ENCODE assay signal across 8 cellular contexts in the genomic region with DNA sequence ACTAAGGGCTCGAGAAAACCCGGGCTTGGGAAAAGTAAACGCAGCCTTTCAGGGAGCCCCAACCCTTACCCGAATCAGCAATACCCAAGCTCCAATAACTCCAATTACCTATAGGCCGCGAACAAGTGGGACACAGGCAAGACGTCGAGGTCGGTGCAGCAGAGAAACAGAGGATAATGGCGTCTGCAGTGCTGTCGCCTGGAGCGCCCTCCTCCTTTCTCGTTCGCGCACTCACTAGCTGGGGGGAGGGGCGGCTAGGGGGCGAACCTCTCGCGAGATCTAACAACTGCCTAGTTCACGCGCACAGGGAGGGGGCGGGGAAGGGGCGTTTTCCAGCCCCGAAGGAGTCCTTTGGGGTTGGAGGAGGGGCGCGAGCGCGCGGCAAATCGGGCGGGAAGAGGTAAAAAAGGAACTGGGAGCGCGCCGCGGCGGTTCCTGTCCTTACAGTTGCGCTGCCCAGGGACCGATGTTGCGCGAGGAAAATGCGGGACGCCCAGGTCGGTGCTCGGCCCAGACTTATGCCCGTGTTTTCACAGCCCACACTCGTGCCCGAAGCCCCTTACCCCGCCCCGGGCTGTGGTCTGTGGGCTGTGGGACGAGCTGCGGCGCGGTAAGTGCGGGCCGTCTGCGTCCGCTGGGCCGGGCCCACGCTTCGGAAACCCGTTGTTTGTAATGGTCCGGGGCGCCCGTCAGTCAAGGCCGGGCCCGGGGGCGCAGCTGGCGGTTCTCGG. TPM values are rescaled to one million over a fixed set of nuclear protein-coding genes. Genes with fewer than 3 reads are reported as not detected.
A peak's percentile ranks its signal among the peaks of the same experiment; 100 is the strongest.
DNase-seq lines count a peak whose midpoint lies in the region; ATAC-seq lines count a peak whose summit lies in the region.

A gene (plus strand): TSS at position 411 of the 731 bp plus-strand sequence. CDS start 20,182 bp downstream, outside the sequence.

- H3K9me3 Mint-ChIP-seq in effector memory CD8-positive, alpha-beta T cell: no peaks in the 10 kb centered on the region
- no peaks in the 10 kb centered on the region for H3K9me3 Mint-ChIP-seq in memory B cell

- H3K27me3 Mint-ChIP-seq in effector memory CD8-positive, alpha-beta T cell: no peaks in the 10 kb centered on the region
- H3K27me3 Mint-ChIP-seq in memory B cell: no peaks in the 10 kb centered on the region

- DNase-seq in COLO668 (lab: John Stamatoyannopoulos, UW; ENCODE audit: unreplicated experiment) (peak; percentile 99), HS-5 (ENCODE audit: low read depth) (peak; percentile 93), memory B cell (ENCODE audit: low spot score in 2 of 2) (peak; percentile 98 to 99)
- peak; percentile 94 for DNase-seq in NK-92 treated with Interleukin-12 subunit alpha and Interleukin-12 subunit beta, amount 100 ng/mL, for 24 hours (lab: John Stamatoyannopoulos, UW)
- peak; percentile 96 to 99 (median 98) for DNase-seq in effector memory CD8-positive, alpha-beta T cell
- peak; percentile 100 for DNase-seq in stimulated activated CD8-positive, alpha-beta memory T cell treated with anti-CD3 and anti-CD28 coated beads, Interleukin-12 subunit alpha, Interleukin-12 subunit beta, amount 100 ng/mL, for 24 hours (ENCODE audit: extremely low read depth)

- POLR2A ChIA-PET in activated CD8-positive, alpha-beta memory T cell treated with anti-CD3 and anti-CD28 coated beads for 36 hours (lab: Charles Lee): interaction anchor here (0.7 to 3.4 kb wide), 8 partner anchors 10 to 316 kb away, joined by 3 to 15 read pairs (median 4); a partner anchor contains a TSS

- H3K36me3 Mint-ChIP-seq in effector memory CD8-positive, alpha-beta T cell (ENCODE audit: insufficient read depth): peaks cover 59% of the 10 kb centered on the region
- peaks cover 13% of the 10 kb centered on the region for H3K36me3 Mint-ChIP-seq in memory B cell

- peak within 1 kb of the TSS; percentile 99 for H3K27ac Mint-ChIP-seq in effector memory CD8-positive, alpha-beta T cell
- peak within 1 kb of the TSS; percentile 100 for H3K27ac Mint-ChIP-seq in memory B cell

- H3K4me1 Mint-ChIP-seq in effector memory CD8-positive, alpha-beta T cell (ENCODE audit: low read depth in 2 of 2): peaks cover 21 to 45% of the 10 kb centered on the region in 2 donors
- peaks cover 16% of the 10 kb centered on the region for H3K4me1 Mint-ChIP-seq in memory B cell

- CTCF ChIA-PET in activated CD8-positive, alpha-beta memory T cell treated with anti-CD3 and anti-CD28 coated beads for 36 hours (lab: Charles Lee): interaction anchor here (1.1 kb wide), 1 partner anchor 24 kb away, joined by 3 read pairs; a partner anchor contains a TSS

- ATAC-seq in GM19468 (IDR thresholded peaks at IDR 0.05; ENCODE audit: extremely low read depth, unreplicated experiment): peak; percentile 26
- peak; percentile 74 for ATAC-seq in effector memory CD8-positive, alpha-beta T cell (replicated peaks)
- ATAC-seq in memory B cell (ENCODE audit: low read depth): peak; percentile 75

- H3K4me3 Mint-ChIP-seq in effector memory CD8-positive, alpha-beta T cell: peak within 1 kb of the TSS; percentile 97 to 100
- H3K4me3 Mint-ChIP-seq in memory B cell: peak within 1 kb of the TSS; percentile 99

RNA-seq across cellular contexts. Expression of the gene that starts here (rescaled TPM):
- total RNA-seq in activated CD8-positive, alpha-beta memory T cell treated with anti-CD3 and anti-CD28 coated beads for 36 hours: 10 to 100 TPM; 31.8 to 32.3 TPM

Comparison
In these comparisons a context has a peak if more than half of its experiments do, and no peak if none do; other contexts are left out.
1. Peak in every context shown above with its lines: DNase-seq and ATAC-seq.